8 cellular contexts compared by ENCODE assay signal in genomic region chr16:30950516-30951073, GRCh38. TPM values are rescaled to one million over a fixed set of nuclear protein-coding genes. Genes with fewer than 3 reads are reported as not detected.
DNase-seq lines count a peak whose midpoint lies in the region; ATAC-seq and TF ChIP-seq lines count a peak whose summit lies in the region.

No MANE protein-coding gene starts in this region.

- peaks cover 10 to 38% of the 10 kb centered on the region in 2 experiments; a peak in 3 of 4 replicates for H3K79me1 ChIP-seq in IMR-90 (ENCODE audit: low read depth in 1 of 2, low read length in 2 of 2)

- dilution Hi-C loops in IMR-90 (cut with HindIII; ENCODE audit: low sequenced_read_pairs, unreplicated experiment): no loop called here

- peak overlapping the region in 7 of 10 donors; percentile 73 to 93 (median 88) for H3K27ac Mint-ChIP-seq in naive thymus-derived CD8-positive, alpha-beta T cell

- 0 out of 2 replicates have a peak overlapping the region, but pooled peaks have one; percentile 2 for H3K18ac ChIP-seq in IMR-90 (ENCODE audit: low read depth, low read length)

- H3K36me3 Mint-ChIP-seq in naive thymus-derived CD8-positive, alpha-beta T cell: no peaks in the 10 kb centered on the region

- POLR2A ChIA-PET in AG04450 (lab: Yijun Ruan, JAX) (no interaction called here), IMR-90 (lab: Charles Lee; ENCODE audit: unreplicated experiment) (interaction anchor here (0.5 kb wide), 1 partner anchor 192 kb away, joined by 6 read pairs; no protein-coding TSS in a partner anchor)
- POLR2A ChIA-PET in naive thymus-derived CD8-positive, alpha-beta T cell (lab: Charles Lee): interaction anchor here (0.6 to 2.0 kb wide), 5 partner anchors 8 to 509 kb away, joined by 3 to 8 read pairs (median 3); partner anchors contain the start of genes ARMC5, ZNF646 and ZNF668

- DNase-seq in AG04450 (ENCODE audit: low read depth, low spot score): no peak
- no peak for DNase-seq in IMR-90
- DNase-seq in colonic mucosa: no peak
- no peak for DNase-seq in naive thymus-derived CD8-positive, alpha-beta T cell
- DNase-seq in GM13976 (ENCODE audit: low spot score): no peak
- no peak for DNase-seq in inferior parietal cortex (ENCODE audit: extremely low spot score)
- DNase-seq in retina: no peak

- peak overlapping the region; percentile 97 for H3K4ac ChIP-seq in IMR-90 (ENCODE audit: low read depth, low read length)

- intact Hi-C loops in IMR-90 (cut with micrococcal nuclease) (loop anchor here (5.0 to 10.0 kb wide), 3 partner anchors 124 to 914 kb away; partner anchors contain the start of genes ZNF646 and ZNF668), colonic mucosa (cut with DNase I) (no loop called here)

- no peak for ATAC-seq in IMR-90 (ENCODE audit: low read depth)
- ATAC-seq in naive thymus-derived CD8-positive, alpha-beta T cell: peak in 1 of 2 donors; percentile 5
- ATAC-seq in GM18498 (IDR thresholded peaks at IDR 0.05; ENCODE audit: unreplicated experiment): no peak

- H3K9me1 ChIP-seq in IMR-90 (ENCODE audit: insufficient read depth, low read length): peaks cover 11% of the 10 kb centered on the region; the same call in 1 of the 2 replicates

- TF ChIP-seq CTCF in AG04450 (IDR thresholded peaks at IDR 0.05; ENCODE audit: low read depth, low read length) (no peak), IMR-90 (conservative IDR thresholded peaks at IDR 0.05; ENCODE audit: low read depth, low read length) (no peak), colonic mucosa (IDR thresholded peaks at IDR 0.05) (no peak), GM13976 (IDR thresholded peaks at IDR 0.05; ENCODE audit: borderline replicate concordance, control extremely low read depth, extremely low read depth, insufficient read depth, missing control alignments) (no peak)

- H2AK5ac ChIP-seq in IMR-90 (ENCODE audit: low read depth, low read length): peak overlapping the region; percentile 93

- H3K27me3 ChIP-seq in AG04450 (ENCODE audit: control insufficient read depth, insufficient read depth, low read length): no peaks in the 10 kb centered on the region
- no peaks in the 10 kb centered on the region for H3K27me3 ChIP-seq in IMR-90 (ENCODE audit: control insufficient read depth, insufficient read depth, low read length)
- no peaks in the 10 kb centered on the region for H3K27me3 ChIP-seq in colonic mucosa

- peak overlapping the region; percentile 35; the same call in 1 of the 2 replicates for H3K14ac ChIP-seq in IMR-90 (replicated peaks; ENCODE audit: low read depth, low read length)

- CTCF ChIA-PET in AG04450 (lab: Charles Lee) (interaction anchor here (1.1 to 1.2 kb wide), 3 partner anchors 9 to 69 kb away, joined by 3 to 5 read pairs (median 3); no protein-coding TSS in a partner anchor), IMR-90 (lab: Yijun Ruan, JAX) (no interaction called here)

- no peak overlapping the region for H2BK120ac ChIP-seq in IMR-90 (ENCODE audit: low read depth, low read length)

- peak overlapping the region; percentile 44; the same call in 1 of the 3 replicates for H2BK15ac ChIP-seq in IMR-90 (ENCODE audit: low read depth, low read length)

- WGBS in IMR-90 (ENCODE audit: extremely low coverage in 2 of 2, insufficient read length in 1 of 2), 2 experiments: 20% methylated on average over 1 of the region's 8 CpGs; no CpG with 5 or more reads in 1 of the 2 experiments

- H4K91ac ChIP-seq in IMR-90 (ENCODE audit: insufficient read depth, low read depth, low read length): no peak overlapping the region; the same call in 1 of the 2 replicates

- no peak for TF ChIP-seq POLR2A in IMR-90 (IDR thresholded peaks at IDR 0.05; ENCODE audit: low read depth, low read length)

- no peaks in the 10 kb centered on the region; the same call in 1 of the 2 replicates for H3K9me3 ChIP-seq in AG04450 (ENCODE audit: control insufficient read depth, insufficient read depth, low read length)
- H3K9me3 ChIP-seq in IMR-90 (ENCODE audit: control insufficient read depth, insufficient read depth, low read length): no peaks in the 10 kb centered on the region
- H3K9me3 ChIP-seq in colonic mucosa: no peaks in the 10 kb centered on the region

- H3K4me3 ChIP-seq in AG04450 (ENCODE audit: low read depth, low read length) (peak overlapping the region; percentile 78), IMR-90 (ENCODE audit: insufficient read depth, low read depth, low read length) (peak overlapping the region; percentile 79; the same call in 1 of the 2 replicates), colonic mucosa (no peak overlapping the region)

- H3K36me3 ChIP-seq in IMR-90 (ENCODE audit: control insufficient read depth, insufficient read depth, low read length) (peaks cover 12% of the 10 kb centered on the region; the same call in 1 of the 2 replicates), colonic mucosa (no peaks in the 10 kb centered on the region)

- no peaks in the 10 kb centered on the region for H3K9me3 Mint-ChIP-seq in naive thymus-derived CD8-positive, alpha-beta T cell

- peaks cover 7% of the 10 kb centered on the region for H3K4me1 ChIP-seq in IMR-90 (ENCODE audit: control insufficient read depth, insufficient read depth, low read length)
- H3K4me1 ChIP-seq in colonic mucosa: peaks cover 12% of the 10 kb centered on the region

- no peak for TF ChIP-seq RAD21 in IMR-90 (IDR thresholded peaks at IDR 0.05; ENCODE audit: low read length)

- H2AFZ ChIP-seq in IMR-90 (replicated peaks; ENCODE audit: low read length, poor library complexity): peak overlapping the region; percentile 75

- H3K9ac ChIP-seq in IMR-90 (ENCODE audit: low read depth, low read length) (no peak overlapping the region), colonic mucosa (ENCODE audit: low read depth in 2 of 2, low read length in 2 of 2) (peak overlapping the region in 1 of 2 donors; percentile 91)

- H4K8ac ChIP-seq in IMR-90 (ENCODE audit: low read depth in 2 of 2, low read length in 2 of 2): peak overlapping the region in 1 of 2 experiments; percentile 89; a peak in 2 of 4 replicates

- H3K23ac ChIP-seq in IMR-90 (ENCODE audit: low read depth, low read length): no peak overlapping the region

- H3K4me2 ChIP-seq in IMR-90 (ENCODE audit: low read depth, low read length): peak overlapping the region; percentile 94

- in situ Hi-C loops in IMR-90 (cut with MboI; ENCODE audit: low sequenced_read_pairs) (no loop called here), GM13976 (cut with MboI; ENCODE audit: low sequenced_read_pairs, unreplicated experiment) (loop anchor here (25.0 kb wide), 1 partner anchor 912 kb away; the partner anchor contains the start of gene ZNF267)

- peaks cover 10% of the 10 kb centered on the region for H4K20me1 ChIP-seq in IMR-90 (ENCODE audit: insufficient read depth, low read length)

- peaks cover 14 to 29% (median 21%) of the 10 kb centered on the region in 4 donors for H3K4me1 Mint-ChIP-seq in naive thymus-derived CD8-positive, alpha-beta T cell

- no TSS peak for BruUV-seq in IMR-90 (replicated peaks; lab: Mats Ljungman, UMichigan)

- no peak overlapping the region for H3K27ac ChIP-seq in AG04450 (ENCODE audit: low read depth, low read length)
- peak overlapping the region; percentile 21; the same call in 1 of the 2 replicates for H3K27ac ChIP-seq in IMR-90 (ENCODE audit: insufficient read depth, low read length)
- H3K27ac ChIP-seq in colonic mucosa: peak overlapping the region; percentile 94

- H4K5ac ChIP-seq in IMR-90 (ENCODE audit: low read depth, low read length): peak overlapping the region; percentile 43

- peak overlapping the region; percentile 85 to 96 (median 90) for H3K4me3 Mint-ChIP-seq in naive thymus-derived CD8-positive, alpha-beta T cell

- no peak overlapping the region for H3K56ac ChIP-seq in IMR-90 (ENCODE audit: extremely low read depth, insufficient read depth, low read length)

- no peak overlapping the region for H2BK20ac ChIP-seq in IMR-90 (ENCODE audit: low read depth, low read length)

- H3K27me3 Mint-ChIP-seq in naive thymus-derived CD8-positive, alpha-beta T cell: no peaks in the 10 kb centered on the region

- peak overlapping the region; percentile 53 for H2BK5ac ChIP-seq in IMR-90 (ENCODE audit: low read depth, low read length, poor library complexity, severe bottlenecking)

- peak overlapping the region; percentile 100 for H2AK9ac ChIP-seq in IMR-90 (replicated peaks; ENCODE audit: low read depth, low read length, poor library complexity)

RNA-seq across cellular contexts. Expression of gene ORAI3, which starts 1.7 kb away (rescaled TPM):
- polyA plus RNA-seq in AG04450 (2011; rRNA removed): 23.7 and 29.5 TPM in 2 replicates
- 17.4 and 23.4 TPM in 2 replicates for polyA minus RNA-seq in AG04450 (2011; rRNA and poly(A)+ RNA removed)
- total RNA-seq in IMR-90 (2012; rRNA removed): 6.8 and 6.9 TPM in 2 replicates
- polyA plus RNA-seq in IMR-90 (2012; rRNA removed): 16.9 TPM in 2 replicates
- 16.1 and 29.4 TPM in 2 replicates for polyA plus RNA-seq in IMR-90 (2012; cell fraction: cytosol; rRNA removed)
- 12.4 and 15.2 TPM in 2 replicates for polyA plus RNA-seq in IMR-90 (2012; cell fraction: nucleus; rRNA removed; ENCODE audit: low replicate concordance)
- 10 to 100 TPM; 14.3 to 22.1 TPM for total RNA-seq in colonic mucosa
- total RNA-seq in naive thymus-derived CD8-positive, alpha-beta T cell: 10 to 100 TPM; 18.6 to 20.8 TPM
- polyA plus RNA-seq in naive thymus-derived CD8-positive, alpha-beta T cell: 10 to 100 TPM; 15.2 to 16.0 (median 15.5) TPM

RNA-seq across cellular contexts. Expression of gene SETD1A, which starts 7.0 kb away (rescaled TPM):
- polyA plus RNA-seq in AG04450 (2011; rRNA removed) (1.1 and 1.4 TPM in 2 replicates), IMR-90 (2012; rRNA removed) (5.8 and 6.5 TPM in 2 replicates)
- polyA minus RNA-seq in AG04450 (2011; rRNA and poly(A)+ RNA removed): 2.4 and 5.3 TPM in 2 replicates
- total RNA-seq in IMR-90 (2012; rRNA removed) (0.54 and 0.56 TPM in 2 replicates), colonic mucosa (10 to 100 TPM; 11.6 to 15.9 TPM)
- polyA plus RNA-seq in IMR-90 (2012; cell fraction: cytosol; rRNA removed): 3.3 and 4.8 TPM in 2 replicates
- polyA plus RNA-seq in IMR-90 (2012; cell fraction: nucleus; rRNA removed; ENCODE audit: low replicate concordance): 16.4 and 29.7 TPM in 2 replicates
- 10 to 100 TPM; 39.5 to 44.3 TPM for total RNA-seq in naive thymus-derived CD8-positive, alpha-beta T cell
- 1 to 10 TPM in 1 of 3 donors, under 1 TPM in 2; 0.35 to 2.0 (median 0.77) TPM for polyA plus RNA-seq in naive thymus-derived CD8-positive, alpha-beta T cell

RNA-seq across cellular contexts. Expression of gene FBXL19, which starts 27.2 kb away (rescaled TPM):
- polyA plus RNA-seq in AG04450 (2011; rRNA removed) (7.1 and 10.6 TPM in 2 replicates), IMR-90 (2012; rRNA removed) (13.8 and 19.6 TPM in 2 replicates)
- 7.6 and 9.4 TPM in 2 replicates for polyA minus RNA-seq in AG04450 (2011; rRNA and poly(A)+ RNA removed)
- total RNA-seq in IMR-90 (2012; rRNA removed) (5.0 and 5.8 TPM in 2 replicates), colonic mucosa (10 to 100 TPM; 21.9 to 44.8 TPM)
- polyA plus RNA-seq in IMR-90 (2012; cell fraction: cytosol; rRNA removed): 14.1 and 16.6 TPM in 2 replicates
- 29.8 and 57.4 TPM in 2 replicates for polyA plus RNA-seq in IMR-90 (2012; cell fraction: nucleus; rRNA removed; ENCODE audit: low replicate concordance)
- 10 to 100 TPM; 13.1 to 16.8 TPM for total RNA-seq in naive thymus-derived CD8-positive, alpha-beta T cell
- polyA plus RNA-seq in naive thymus-derived CD8-positive, alpha-beta T cell: under 1 TPM; 0.06 to 0.29 (median 0.16) TPM

RNA-seq across cellular contexts. Expression of gene HSD3B7, which starts 34.4 kb away (rescaled TPM):
- polyA plus RNA-seq in AG04450 (2011; rRNA removed): 6.1 and 9.5 TPM in 2 replicates
- polyA minus RNA-seq in AG04450 (2011; rRNA and poly(A)+ RNA removed): 4.0 and 4.9 TPM in 2 replicates
- 9.4 and 11.3 TPM in 2 replicates for total RNA-seq in IMR-90 (2012; rRNA removed)
- 8.5 and 9.3 TPM in 2 replicates for polyA plus RNA-seq in IMR-90 (2012; rRNA removed)
- 9.7 and 12.6 TPM in 2 replicates for polyA plus RNA-seq in IMR-90 (2012; cell fraction: cytosol; rRNA removed)
- 10.7 and 21.0 TPM in 2 replicates for polyA plus RNA-seq in IMR-90 (2012; cell fraction: nucleus; rRNA removed; ENCODE audit: low replicate concordance)
- total RNA-seq in colonic mucosa: 10 to 100 TPM; 19.0 to 20.9 TPM
- 1 to 10 TPM; 1.2 to 1.9 TPM for total RNA-seq in naive thymus-derived CD8-positive, alpha-beta T cell
- under 1 TPM in 2 of 3 donors, not detected in 1; 0.07 to 0.08 TPM for polyA plus RNA-seq in naive thymus-derived CD8-positive, alpha-beta T cell

RNA-seq across cellular contexts. Expression of gene CTF1, which starts 54.2 kb away (rescaled TPM):
- polyA plus RNA-seq in AG04450 (2011; rRNA removed): 10.1 and 12.5 TPM in 2 replicates
- polyA minus RNA-seq in AG04450 (2011; rRNA and poly(A)+ RNA removed): 6.5 and 6.6 TPM in 2 replicates
- 0.18 and 0.56 TPM in 2 replicates for total RNA-seq in IMR-90 (2012; rRNA removed)
- polyA plus RNA-seq in IMR-90 (2012; rRNA removed): 12.9 and 13.8 TPM in 2 replicates
- 12.9 and 21.8 TPM in 2 replicates for polyA plus RNA-seq in IMR-90 (2012; cell fraction: cytosol; rRNA removed)
- polyA plus RNA-seq in IMR-90 (2012; cell fraction: nucleus; rRNA removed; ENCODE audit: low replicate concordance): 10.8 and 14.0 TPM in 2 replicates
- total RNA-seq in colonic mucosa: 1 to 10 TPM in 1 of 2 donors, under 1 TPM in 1; 0.72 to 1.6 TPM
- total RNA-seq in naive thymus-derived CD8-positive, alpha-beta T cell: 1 to 10 TPM; 1.0 to 1.3 TPM
- polyA plus RNA-seq in naive thymus-derived CD8-positive, alpha-beta T cell: under 1 TPM in 1 of 3 donors, not detected in 2; 0.14 TPM
